Comparison of ENCODE assay signal across 1 cellular context in the genomic region with DNA sequence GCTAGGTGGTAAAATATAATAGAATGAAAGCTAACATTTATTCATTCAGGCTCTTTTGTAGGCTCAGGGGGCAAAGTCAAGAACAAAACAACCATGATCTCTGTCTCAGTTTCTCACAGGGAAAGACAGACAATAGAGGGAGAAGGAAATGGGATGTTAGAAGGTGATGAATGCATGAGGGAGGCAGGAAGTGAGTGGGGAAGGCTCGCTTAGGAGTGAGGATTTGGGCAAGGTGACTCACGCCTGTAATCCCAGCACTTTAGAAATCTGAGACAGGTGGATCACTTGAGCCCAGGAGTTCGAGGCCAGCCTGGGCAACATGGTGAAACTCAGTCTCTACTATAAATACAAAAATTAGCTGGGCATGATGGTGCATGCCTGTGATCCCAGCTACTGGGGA.
TF ChIP-seq lines count a peak whose summit lies in the region.

No MANE protein-coding gene starts in this region.

TF ChIP-seq in IMR-90, 13 proteins besides CTCF, POLR2A, EP300 and RAD21:
- TF ChIP-seq USF2 (IDR thresholded peaks at IDR 0.05; ENCODE audit: low read depth, low read length) = no peak
- peak; percentile 35 for TF ChIP-seq RCOR1 (IDR thresholded peaks at IDR 0.05; ENCODE audit: insufficient replicate concordance, low read length)
